Comparison of ENCODE assay signal across 8 cellular contexts in genomic region chr17:39636927-39637736, GRCh38. TPM values are rescaled to one million over a fixed set of nuclear protein-coding genes. Genes with fewer than 3 reads are reported as not detected.
DNase-seq lines count a peak whose midpoint lies in the region; ATAC-seq, FAIRE-seq and TF ChIP-seq lines count a peak whose summit lies in the region.

TSS of gene STARD3 (plus strand) at chr17:39637144. CDS start at chr17:39653532, 16,388 bp downstream.

- FAIRE-seq in urothelium cell line (lab: Jason Lieb, UNC): peak; percentile 75

- no peaks in the 10 kb centered on the region for H3K9me3 ChIP-seq in right cardiac atrium (ENCODE audit: control insufficient read depth, low read length)

- H3K27ac ChIP-seq in right cardiac atrium (ENCODE audit: low read length): peak within 1 kb of the TSS; percentile 80

- H3K4me3 ChIP-seq in GM12865 (ENCODE audit: low read depth, low read length): peak within 1 kb of the TSS; percentile 90
- peak within 1 kb of the TSS; percentile 70 for H3K4me3 ChIP-seq in right cardiac atrium (ENCODE audit: low read length)

- TF ChIP-seq CTCF in GM12865 (IDR thresholded peaks at IDR 0.05; ENCODE audit: insufficient read depth, low read depth, low read length, missing control alignments): no peak

- intact Hi-C loops in right cardiac atrium (cut with DNase I): no loop called here

- H3K4me3 Mint-ChIP-seq in T-helper 2 cell treated with Interferon-gamma antibody and Interleukin-4, amounts not matched to agents 5 μg/mL and 100 μg/mL, for 36 hours: peak within 1 kb of the TSS; percentile 94

- H3K27ac Mint-ChIP-seq in T-helper 2 cell treated with Interferon-gamma antibody and Interleukin-4, amounts not matched to agents 5 μg/mL and 100 μg/mL, for 36 hours: peak within 1 kb of the TSS; percentile 81

- H3K9me3 Mint-ChIP-seq in T-helper 2 cell treated with Interferon-gamma antibody and Interleukin-4, amounts not matched to agents 5 μg/mL and 100 μg/mL, for 36 hours: no peaks in the 10 kb centered on the region

- H3K4me1 Mint-ChIP-seq in T-helper 2 cell treated with Interferon-gamma antibody and Interleukin-4, amounts not matched to agents 5 μg/mL and 100 μg/mL, for 36 hours (ENCODE audit: low read depth): peaks cover 37% of the 10 kb centered on the region

- ATAC-seq in HG02678 (IDR thresholded peaks at IDR 0.05; ENCODE audit: unreplicated experiment) (peak; percentile 80), right cardiac atrium (peak; percentile 94 to 96)

- H3K4me1 ChIP-seq in right cardiac atrium (ENCODE audit: control insufficient read depth, insufficient read depth, low read length): peaks cover 16% of the 10 kb centered on the region

- no peaks in the 10 kb centered on the region for H3K27me3 Mint-ChIP-seq in T-helper 2 cell treated with Interferon-gamma antibody and Interleukin-4, amounts not matched to agents 5 μg/mL and 100 μg/mL, for 36 hours (ENCODE audit: low read depth)

- under 1% methylated on average over 69 of the region's 69 CpGs for WGBS in right cardiac atrium

- peaks cover 5% of the 10 kb centered on the region for H3K36me3 Mint-ChIP-seq in T-helper 2 cell treated with Interferon-gamma antibody and Interleukin-4, amounts not matched to agents 5 μg/mL and 100 μg/mL, for 36 hours (ENCODE audit: low read depth)

- DNase-seq in GM12865 (ENCODE audit: low read depth) (peak; percentile 94), NCI-H146 treated with DMSO at 0.1 percent for 48 hours (lab: John Stamatoyannopoulos, UW; ENCODE audit: unreplicated experiment) (peak; percentile 29), anterior cingulate cortex (lab: John Stamatoyannopoulos, UW) (peak in 57 of 58 donors; percentile 50 to 93 (median 84)), right cardiac atrium (peak; percentile 94 to 97 (median 97)), putamen (ENCODE audit: low spot score) (peak; percentile 87), urothelium cell line (ENCODE audit: low spot score) (peak; percentile 95)
- peak; percentile 88 for DNase-seq in T-helper 2 cell treated with Interferon-gamma antibody and Interleukin-4, amounts not matched to agents 5 μg/mL and 100 μg/mL, for 36 hours (ENCODE audit: low spot score)

- H3K27me3 ChIP-seq in right cardiac atrium (ENCODE audit: control insufficient read depth, insufficient read depth): no peaks in the 10 kb centered on the region

RNA-seq across cellular contexts. Expression of gene STARD3, which starts in this region (rescaled TPM):
- 10 to 100 TPM; 19.2 to 26.2 (median 22.9) TPM for total RNA-seq in right cardiac atrium
- 22.7 TPM for polyA plus RNA-seq in right cardiac atrium

Comparison
In these comparisons a context has a peak if more than half of its experiments do, and no peak if none do; other contexts are left out.
1. Peak in every context shown above with its lines: DNase-seq, ATAC-seq, H3K4me3 ChIP-seq and H3K27ac ChIP-seq.
2. DNase-seq: peak in every context shown above with its lines; median percentile 97 in right cardiac atrium; 95 in urothelium cell line; 94 in GM12865; 88 in T-helper 2 cell treated with Interferon-gamma antibody and Interleukin-4, amounts not matched to agents 5 μg/mL and 100 μg/mL, for 36 hours; 87 in putamen; 84 in anterior cingulate cortex; 29 in NCI-H146 treated with DMSO at 0.1 percent for 48 hours.